1 cellular context compared by ENCODE assay signal in genomic region chrX:102936972-102937371, GRCh38. TPM values are rescaled to one million over a fixed set of nuclear protein-coding genes. Genes with fewer than 3 reads are reported as not detected.
"Had no signal": no experiment of that assay in that cellular context is flagged by ENCODE, and none has a peak within 500 bp of the region (broad histone marks: within the 10 kb centered on the region; RNA-seq: fewer than 3 reads in every experiment).

RAB40AL (plus strand) TSS chrX:102937272; CDS start chrX:102937319, 47 bp downstream.

RNA-seq across cellular contexts. Expression of gene RAB40AL, which starts in this region (rescaled TPM):
- total RNA-seq: ascending aorta had no signal
